ENCODE assay signal across 34 cellular contexts in genomic region chr21:27388835-27389234, GRCh38.
"Had no signal": no experiment of that assay in that cellular context is flagged by ENCODE, and none has a peak within 500 bp of the region (broad histone marks: within the 10 kb centered on the region; RNA-seq: fewer than 3 reads in every experiment).

No MANE protein-coding gene starts in this region.

- H3K9me3 ChIP-seq: adrenal gland, body of pancreas, colonic mucosa, right atrium auricular region, suprapubic skin, tibial artery, upper lobe of right lung had no signal

- DNase-seq: activated CD4-positive, alpha-beta memory T cell treated with anti-CD3 and anti-CD28 coated beads for 36 hours; activated CD4-positive, alpha-beta T cell treated with anti-CD3 and anti-CD28 coated beads, Interleukin-2, amount 10 ng/mL, durations not matched to agents 24 days and 14 days; activated CD4-positive, CD25-positive, alpha-beta regulatory T cell treated with anti-CD3 and anti-CD28 coated beads, Interleukin-2, amount 50 U/mL, for 72 hours; activated CD8-positive, alpha-beta memory T cell treated with anti-CD3 and anti-CD28 coated beads, Interleukin-2, amount 50 U/mL, for 4 hours; activated effector memory CD4-positive, alpha-beta T cell treated with anti-CD3 and anti-CD28 coated beads, Interleukin-2, amount 50 U/mL, for 16 hours; activated naive CD4-positive, alpha-beta T cell treated with anti-CD3 and anti-CD28 coated beads for 36 hours; activated naive CD8-positive, alpha-beta T cell treated with anti-CD3 and anti-CD28 coated beads for 36 hours; activated T-cell treated with anti-CD3 and anti-CD28 coated beads, Interleukin-2, amount 50 U/mL, for 1 hour; adrenal gland; aorta; body of pancreas; cerebellar nuclear complex; colonic mucosa; effector CD8-positive, alpha-beta T cell; head of caudate nucleus; hypothalamus; immature natural killer cell; kidney; left colon; midbrain; naive thymus-derived CD4-positive, alpha-beta T cell; nucleus accumbens; stimulated activated CD4-positive, alpha-beta T cell treated with anti-CD3 and anti-CD28 coated beads, Interleukin-15, amount 100 ng/mL, for 24 hours; stimulated activated CD4-positive, alpha-beta T cell treated with anti-CD3 and anti-CD28 coated beads, Interleukin-2, amount 100 ng/mL, for 24 hours; stimulated activated naive B cell treated with anti-CD40 and anti-IgM and Interleukin-4, amounts not matched to agents 10 μg/mL and 1 μg/mL and 100 μg/mL, for 72 hours; tibial artery; upper lobe of right lung had no signal

- H3K27me3 ChIP-seq: adrenal gland, body of pancreas, cardiac muscle cell, colonic mucosa, right atrium auricular region, suprapubic skin, tibial artery, upper lobe of right lung had no signal

- H3K27ac ChIP-seq: adrenal gland, body of pancreas, cardiac muscle cell, colonic mucosa, parathyroid adenoma, right atrium auricular region, suprapubic skin, tibial artery, upper lobe of right lung had no signal

- H3K27ac Mint-ChIP-seq: activated CD4-positive, alpha-beta memory T cell treated with anti-CD3 and anti-CD28 coated beads for 36 hours; activated CD4-positive, alpha-beta T cell treated with anti-CD3 and anti-CD28 coated beads, Interleukin-2, amount 10 ng/mL, durations not matched to agents 24 days and 14 days; activated naive CD4-positive, alpha-beta T cell treated with anti-CD3 and anti-CD28 coated beads for 36 hours; activated naive CD8-positive, alpha-beta T cell treated with anti-CD3 and anti-CD28 coated beads for 36 hours; activated T-helper 1 cell treated with anti-CD3 and anti-CD28 coated beads, Interleukin-12 subunit alpha, Interleukin-12 subunit beta, Interleukin-2, Interleukin-4 antibody, amounts not matched to agents 30 ng/mL and 10 ng/mL and 1 ng/mL, durations not matched to agents 14 hours and 24 hours and 36 hours; immature natural killer cell; memory B cell; naive thymus-derived CD4-positive, alpha-beta T cell; stimulated activated naive B cell treated with anti-CD40 and anti-IgM and Interleukin-4, amounts not matched to agents 10 μg/mL and 1 μg/mL and 100 μg/mL, for 72 hours had no signal

- H3K4me3 Mint-ChIP-seq: activated CD4-positive, alpha-beta memory T cell treated with anti-CD3 and anti-CD28 coated beads for 36 hours; activated CD4-positive, alpha-beta T cell treated with anti-CD3 and anti-CD28 coated beads, Interleukin-2, amount 10 ng/mL, durations not matched to agents 24 days and 14 days; activated naive CD4-positive, alpha-beta T cell treated with anti-CD3 and anti-CD28 coated beads for 36 hours; activated naive CD8-positive, alpha-beta T cell treated with anti-CD3 and anti-CD28 coated beads for 36 hours; activated T-helper 1 cell treated with anti-CD3 and anti-CD28 coated beads, Interleukin-12 subunit alpha, Interleukin-12 subunit beta, Interleukin-2, Interleukin-4 antibody, amounts not matched to agents 30 ng/mL and 10 ng/mL and 1 ng/mL, durations not matched to agents 14 hours and 24 hours and 36 hours; immature natural killer cell; memory B cell; naive thymus-derived CD4-positive, alpha-beta T cell; neural crest cell; stimulated activated naive B cell treated with anti-CD40 and anti-IgM and Interleukin-4, amounts not matched to agents 10 μg/mL and 1 μg/mL and 100 μg/mL, for 72 hours had no signal

- H3K27me3 Mint-ChIP-seq: activated CD4-positive, alpha-beta memory T cell treated with anti-CD3 and anti-CD28 coated beads for 36 hours; activated CD4-positive, alpha-beta T cell treated with anti-CD3 and anti-CD28 coated beads, Interleukin-2, amount 10 ng/mL, durations not matched to agents 24 days and 14 days; activated naive CD8-positive, alpha-beta T cell treated with anti-CD3 and anti-CD28 coated beads for 36 hours; memory B cell; naive thymus-derived CD4-positive, alpha-beta T cell; stimulated activated naive B cell treated with anti-CD40 and anti-IgM and Interleukin-4, amounts not matched to agents 10 μg/mL and 1 μg/mL and 100 μg/mL, for 72 hours had no signal

- H3K4me1 ChIP-seq: adrenal gland, body of pancreas, colonic mucosa, parathyroid adenoma, right atrium auricular region, suprapubic skin, upper lobe of right lung had no signal

- H3K79me2 ChIP-seq: parathyroid adenoma had no signal

- H3K4me1 Mint-ChIP-seq: activated CD4-positive, alpha-beta T cell treated with anti-CD3 and anti-CD28 coated beads, Interleukin-2, amount 10 ng/mL, durations not matched to agents 24 days and 14 days; activated naive CD8-positive, alpha-beta T cell treated with anti-CD3 and anti-CD28 coated beads for 36 hours; immature natural killer cell; memory B cell; naive thymus-derived CD4-positive, alpha-beta T cell; neural crest cell; stimulated activated naive B cell treated with anti-CD40 and anti-IgM and Interleukin-4, amounts not matched to agents 10 μg/mL and 1 μg/mL and 100 μg/mL, for 72 hours had no signal

- ATAC-seq: body of pancreas; left colon; naive thymus-derived CD4-positive, alpha-beta T cell; stimulated activated naive B cell treated with anti-CD40 and anti-IgM and Interleukin-4, amounts not matched to agents 10 μg/mL and 1 μg/mL and 100 μg/mL, for 72 hours; upper lobe of right lung had no signal

- H3K9me3 Mint-ChIP-seq: activated CD4-positive, alpha-beta T cell treated with anti-CD3 and anti-CD28 coated beads, Interleukin-2, amount 10 ng/mL, durations not matched to agents 24 days and 14 days; memory B cell; neural crest cell had no signal

- H3K9ac ChIP-seq: parathyroid adenoma had no signal

- H3K36me3 Mint-ChIP-seq: activated CD4-positive, alpha-beta memory T cell treated with anti-CD3 and anti-CD28 coated beads for 36 hours; activated naive CD8-positive, alpha-beta T cell treated with anti-CD3 and anti-CD28 coated beads for 36 hours; immature natural killer cell; memory B cell; naive thymus-derived CD4-positive, alpha-beta T cell; stimulated activated naive B cell treated with anti-CD40 and anti-IgM and Interleukin-4, amounts not matched to agents 10 μg/mL and 1 μg/mL and 100 μg/mL, for 72 hours had no signal

- H2AFZ ChIP-seq: parathyroid adenoma had no signal
